ENCODE assay signal across 1 cellular context in genomic region chr12:6613776-6614512, GRCh38.
TF ChIP-seq lines count a peak whose summit lies in the region.

No MANE protein-coding gene starts in this region.

TF ChIP-seq in HEK293, 187 proteins besides CTCF, POLR2A, EP300 and RAD21 (continued from another document and continues in another):
- TF ChIP-seq ZNF704 (tag by site-specific recombination; IDR thresholded peaks at IDR 0.05) (no peak), ZNF629 (tag by site-specific recombination; IDR thresholded peaks at IDR 0.05) (0 out of 2 replicates have a peak, but pooled peaks have one; percentile 39), ZNF654 (tag by site-specific recombination; IDR thresholded peaks at IDR 0.05; ENCODE audit: low read depth) (no peak), ZNF184 (tag by site-specific recombination; IDR thresholded peaks at IDR 0.05) (no peak), ZNF350 (tag by site-specific recombination; IDR thresholded peaks at IDR 0.05) (no peak), ZNF747 (tag by site-specific recombination; IDR thresholded peaks at IDR 0.05) (no peak), ZNF510 (tag by site-specific recombination; IDR thresholded peaks at IDR 0.05; ENCODE audit: insufficient replicate concordance) (no peak), ZNF624 (tag by site-specific recombination; IDR thresholded peaks at IDR 0.05) (no peak), ZNF26 (tag by site-specific recombination; IDR thresholded peaks at IDR 0.05) (no peak), ZNF776 (tag by site-specific recombination; IDR thresholded peaks at IDR 0.05; ENCODE audit: borderline replicate concordance) (no peak), ZBTB1 (tag by site-specific recombination; IDR thresholded peaks at IDR 0.05) (no peak), ZSCAN16 (tag by site-specific recombination; IDR thresholded peaks at IDR 0.05) (no peak), ZNF658 (tag by site-specific recombination; IDR thresholded peaks at IDR 0.05) (no peak), BCL11B (tag by site-specific recombination; IDR thresholded peaks at IDR 0.05; ENCODE audit: low read depth) (peak; percentile 76; the same call in 1 of the 2 replicates), ZNF394 (tag by site-specific recombination; IDR thresholded peaks at IDR 0.05; ENCODE audit: borderline replicate concordance) (0 out of 2 replicates have a peak, but pooled peaks have one; percentile 38), ZNF341 (tag by site-specific recombination; IDR thresholded peaks at IDR 0.05; ENCODE audit: low read depth) (peak; percentile 98), ZNF843 (tag by site-specific recombination; IDR thresholded peaks at IDR 0.05) (peak; percentile 62), ZNF391 (tag by site-specific recombination; IDR thresholded peaks at IDR 0.05; ENCODE audit: borderline replicate concordance, low read depth) (no peak), ZNF529 (tag by site-specific recombination; IDR thresholded peaks at IDR 0.05; ENCODE audit: insufficient replicate concordance) (no peak), ZBTB20 (tag by site-specific recombination; IDR thresholded peaks at IDR 0.05) (peak; percentile 86), ZSCAN23 (tag by site-specific recombination; IDR thresholded peaks at IDR 0.05) (peak; percentile 20; the same call in 1 of the 2 replicates), ZNF521 (tag by site-specific recombination; IDR thresholded peaks at IDR 0.05) (no peak), ZNF133 (tag by site-specific recombination; IDR thresholded peaks at IDR 0.05) (no peak), ZNF335 (tag by site-specific recombination; conservative IDR thresholded peaks at IDR 0.05) (peak; percentile 66; the same call in 1 of the 2 replicates), ZFP41 (tag by site-specific recombination; IDR thresholded peaks at IDR 0.05; ENCODE audit: borderline replicate concordance) (no peak), GLI4 (tag by site-specific recombination; IDR thresholded peaks at IDR 0.05) (no peak), SP3 (tag by site-specific recombination; IDR thresholded peaks at IDR 0.05) (peak; percentile 85), REPIN1 (tag by site-specific recombination; IDR thresholded peaks at IDR 0.05; ENCODE audit: low read depth) (no peak), GLIS1 (tag by site-specific recombination; IDR thresholded peaks at IDR 0.05) (peak; percentile 92), ZNF473 (tag by site-specific recombination; IDR thresholded peaks at IDR 0.05) (no peak), YY2 (tag by site-specific recombination; IDR thresholded peaks at IDR 0.05) (no peak), ZNF792 (tag by site-specific recombination; IDR thresholded peaks at IDR 0.05) (no peak; the same call in 1 of the 2 replicates), GLIS2 (tag by site-specific recombination; IDR thresholded peaks at IDR 0.05) (peak; percentile 98), ZNF175 (tag by site-specific recombination; IDR thresholded peaks at IDR 0.05) (no peak), ZNF791 (tag by site-specific recombination; IDR thresholded peaks at IDR 0.05) (no peak), RBAK (tag by site-specific recombination; IDR thresholded peaks at IDR 0.05) (no peak), ZNF626 (tag by site-specific recombination; IDR thresholded peaks at IDR 0.05) (no peak), KLF10 (tag by site-specific recombination; IDR thresholded peaks at IDR 0.05) (no peak), ZNF549 (tag by site-specific recombination; IDR thresholded peaks at IDR 0.05) (no peak)
- TF ChIP-seq, protein P1, sequence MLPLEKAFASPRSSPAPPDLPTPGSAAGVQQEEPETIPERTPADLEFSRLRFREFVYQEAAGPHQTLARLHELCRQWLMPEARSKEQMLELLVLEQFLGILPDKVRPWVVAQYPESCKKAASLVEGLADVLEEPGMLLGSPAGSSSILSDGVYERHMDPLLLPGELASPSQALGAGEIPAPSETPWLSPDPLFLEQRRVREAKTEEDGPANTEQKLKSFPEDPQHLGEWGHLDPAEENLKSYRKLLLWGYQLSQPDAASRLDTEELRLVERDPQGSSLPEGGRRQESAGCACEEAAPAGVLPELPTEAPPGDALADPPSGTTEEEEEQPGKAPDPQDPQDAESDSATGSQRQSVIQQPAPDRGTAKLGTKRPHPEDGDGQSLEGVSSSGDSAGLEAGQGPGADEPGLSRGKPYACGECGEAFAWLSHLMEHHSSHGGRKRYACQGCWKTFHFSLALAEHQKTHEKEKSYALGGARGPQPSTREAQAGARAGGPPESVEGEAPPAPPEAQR (tag by site-specific recombination; IDR thresholded peaks at IDR 0.05): no peak
- TF ChIP-seq, protein P2, sequence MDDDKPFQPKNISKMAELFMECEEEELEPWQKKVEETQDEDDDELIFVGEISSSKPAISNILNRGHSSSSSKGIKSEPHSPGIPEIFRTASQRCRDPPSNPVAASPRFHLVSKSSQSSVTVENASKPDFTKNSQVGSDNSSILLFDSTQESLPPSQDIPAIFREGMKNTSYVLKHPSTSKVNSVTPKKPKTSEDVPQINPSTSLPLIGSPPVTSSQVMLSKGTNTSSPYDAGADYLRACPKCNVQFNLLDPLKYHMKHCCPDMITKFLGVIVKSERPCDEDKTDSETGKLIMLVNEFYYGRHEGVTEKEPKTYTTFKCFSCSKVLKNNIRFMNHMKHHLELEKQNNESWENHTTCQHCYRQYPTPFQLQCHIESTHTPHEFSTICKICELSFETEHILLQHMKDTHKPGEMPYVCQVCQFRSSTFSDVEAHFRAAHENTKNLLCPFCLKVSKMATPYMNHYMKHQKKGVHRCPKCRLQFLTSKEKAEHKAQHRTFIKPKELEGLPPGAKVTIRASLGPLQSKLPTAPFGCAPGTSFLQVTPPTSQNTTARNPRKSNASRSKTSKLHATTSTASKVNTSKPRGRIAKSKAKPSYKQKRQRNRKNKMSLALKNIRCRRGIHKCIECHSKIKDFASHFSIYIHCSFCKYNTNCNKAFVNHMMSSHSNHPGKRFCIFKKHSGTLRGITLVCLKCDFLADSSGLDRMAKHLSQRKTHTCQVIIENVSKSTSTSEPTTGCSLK (tag by site-specific recombination; IDR thresholded peaks at IDR 0.05): no peak
- TF ChIP-seq, protein P3, sequence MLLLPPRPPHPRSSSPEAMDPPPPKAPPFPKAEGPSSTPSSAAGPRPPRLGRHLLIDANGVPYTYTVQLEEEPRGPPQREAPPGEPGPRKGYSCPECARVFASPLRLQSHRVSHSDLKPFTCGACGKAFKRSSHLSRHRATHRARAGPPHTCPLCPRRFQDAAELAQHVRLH (tag by site-specific recombination; IDR thresholded peaks at IDR 0.05): peak; percentile 44; the same call in 1 of the 2 replicates
- TF ChIP-seq, protein P4, sequence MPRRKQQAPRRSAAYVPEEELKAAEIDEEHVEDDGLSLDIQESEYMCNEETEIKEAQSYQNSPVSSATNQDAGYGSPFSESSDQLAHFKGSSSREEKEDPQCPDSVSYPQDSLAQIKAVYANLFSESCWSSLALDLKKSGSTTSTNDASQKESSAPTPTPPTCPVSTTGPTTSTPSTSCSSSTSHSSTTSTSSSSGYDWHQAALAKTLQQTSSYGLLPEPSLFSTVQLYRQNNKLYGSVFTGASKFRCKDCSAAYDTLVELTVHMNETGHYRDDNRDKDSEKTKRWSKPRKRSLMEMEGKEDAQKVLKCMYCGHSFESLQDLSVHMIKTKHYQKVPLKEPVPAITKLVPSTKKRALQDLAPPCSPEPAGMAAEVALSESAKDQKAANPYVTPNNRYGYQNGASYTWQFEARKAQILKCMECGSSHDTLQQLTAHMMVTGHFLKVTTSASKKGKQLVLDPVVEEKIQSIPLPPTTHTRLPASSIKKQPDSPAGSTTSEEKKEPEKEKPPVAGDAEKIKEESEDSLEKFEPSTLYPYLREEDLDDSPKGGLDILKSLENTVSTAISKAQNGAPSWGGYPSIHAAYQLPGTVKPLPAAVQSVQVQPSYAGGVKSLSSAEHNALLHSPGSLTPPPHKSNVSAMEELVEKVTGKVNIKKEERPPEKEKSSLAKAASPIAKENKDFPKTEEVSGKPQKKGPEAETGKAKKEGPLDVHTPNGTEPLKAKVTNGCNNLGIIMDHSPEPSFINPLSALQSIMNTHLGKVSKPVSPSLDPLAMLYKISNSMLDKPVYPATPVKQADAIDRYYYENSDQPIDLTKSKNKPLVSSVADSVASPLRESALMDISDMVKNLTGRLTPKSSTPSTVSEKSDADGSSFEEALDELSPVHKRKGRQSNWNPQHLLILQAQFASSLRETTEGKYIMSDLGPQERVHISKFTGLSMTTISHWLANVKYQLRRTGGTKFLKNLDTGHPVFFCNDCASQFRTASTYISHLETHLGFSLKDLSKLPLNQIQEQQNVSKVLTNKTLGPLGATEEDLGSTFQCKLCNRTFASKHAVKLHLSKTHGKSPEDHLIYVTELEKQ (tag by site-specific recombination; IDR thresholded peaks at IDR 0.05; ENCODE audit: borderline replicate concordance): peak; percentile 20; the same call in 1 of the 2 replicates
- TF ChIP-seq, protein P5, sequence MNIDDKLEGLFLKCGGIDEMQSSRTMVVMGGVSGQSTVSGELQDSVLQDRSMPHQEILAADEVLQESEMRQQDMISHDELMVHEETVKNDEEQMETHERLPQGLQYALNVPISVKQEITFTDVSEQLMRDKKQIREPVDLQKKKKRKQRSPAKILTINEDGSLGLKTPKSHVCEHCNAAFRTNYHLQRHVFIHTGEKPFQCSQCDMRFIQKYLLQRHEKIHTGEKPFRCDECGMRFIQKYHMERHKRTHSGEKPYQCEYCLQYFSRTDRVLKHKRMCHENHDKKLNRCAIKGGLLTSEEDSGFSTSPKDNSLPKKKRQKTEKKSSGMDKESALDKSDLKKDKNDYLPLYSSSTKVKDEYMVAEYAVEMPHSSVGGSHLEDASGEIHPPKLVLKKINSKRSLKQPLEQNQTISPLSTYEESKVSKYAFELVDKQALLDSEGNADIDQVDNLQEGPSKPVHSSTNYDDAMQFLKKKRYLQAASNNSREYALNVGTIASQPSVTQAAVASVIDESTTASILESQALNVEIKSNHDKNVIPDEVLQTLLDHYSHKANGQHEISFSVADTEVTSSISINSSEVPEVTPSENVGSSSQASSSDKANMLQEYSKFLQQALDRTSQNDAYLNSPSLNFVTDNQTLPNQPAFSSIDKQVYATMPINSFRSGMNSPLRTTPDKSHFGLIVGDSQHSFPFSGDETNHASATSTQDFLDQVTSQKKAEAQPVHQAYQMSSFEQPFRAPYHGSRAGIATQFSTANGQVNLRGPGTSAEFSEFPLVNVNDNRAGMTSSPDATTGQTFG (tag by site-specific recombination; IDR thresholded peaks at IDR 0.05; ENCODE audit: borderline replicate concordance): no peak
- TF ChIP-seq, protein P6, sequence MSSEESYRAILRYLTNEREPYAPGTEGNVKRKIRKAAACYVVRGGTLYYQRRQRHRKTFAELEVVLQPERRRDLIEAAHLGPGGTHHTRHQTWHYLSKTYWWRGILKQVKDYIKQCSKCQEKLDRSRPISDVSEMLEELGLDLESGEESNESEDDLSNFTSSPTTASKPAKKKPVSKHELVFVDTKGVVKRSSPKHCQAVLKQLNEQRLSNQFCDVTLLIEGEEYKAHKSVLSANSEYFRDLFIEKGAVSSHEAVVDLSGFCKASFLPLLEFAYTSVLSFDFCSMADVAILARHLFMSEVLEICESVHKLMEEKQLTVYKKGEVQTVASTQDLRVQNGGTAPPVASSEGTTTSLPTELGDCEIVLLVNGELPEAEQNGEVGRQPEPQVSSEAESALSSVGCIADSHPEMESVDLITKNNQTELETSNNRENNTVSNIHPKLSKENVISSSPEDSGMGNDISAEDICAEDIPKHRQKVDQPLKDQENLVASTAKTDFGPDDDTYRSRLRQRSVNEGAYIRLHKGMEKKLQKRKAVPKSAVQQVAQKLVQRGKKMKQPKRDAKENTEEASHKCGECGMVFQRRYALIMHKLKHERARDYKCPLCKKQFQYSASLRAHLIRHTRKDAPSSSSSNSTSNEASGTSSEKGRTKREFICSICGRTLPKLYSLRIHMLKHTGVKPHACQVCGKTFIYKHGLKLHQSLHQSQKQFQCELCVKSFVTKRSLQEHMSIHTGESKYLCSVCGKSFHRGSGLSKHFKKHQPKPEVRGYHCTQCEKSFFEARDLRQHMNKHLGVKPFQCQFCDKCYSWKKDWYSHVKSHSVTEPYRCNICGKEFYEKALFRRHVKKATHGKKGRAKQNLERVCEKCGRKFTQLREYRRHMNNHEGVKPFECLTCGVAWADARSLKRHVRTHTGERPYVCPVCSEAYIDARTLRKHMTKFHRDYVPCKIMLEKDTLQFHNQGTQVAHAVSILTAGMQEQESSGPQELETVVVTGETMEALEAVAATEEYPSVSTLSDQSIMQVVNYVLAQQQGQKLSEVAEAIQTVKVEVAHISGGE (tag by site-specific recombination; conservative IDR thresholded peaks at IDR 0.05; ENCODE audit: low read depth): peak; percentile 44; the same call in 1 of the 2 replicates
- TF ChIP-seq, protein P7, sequence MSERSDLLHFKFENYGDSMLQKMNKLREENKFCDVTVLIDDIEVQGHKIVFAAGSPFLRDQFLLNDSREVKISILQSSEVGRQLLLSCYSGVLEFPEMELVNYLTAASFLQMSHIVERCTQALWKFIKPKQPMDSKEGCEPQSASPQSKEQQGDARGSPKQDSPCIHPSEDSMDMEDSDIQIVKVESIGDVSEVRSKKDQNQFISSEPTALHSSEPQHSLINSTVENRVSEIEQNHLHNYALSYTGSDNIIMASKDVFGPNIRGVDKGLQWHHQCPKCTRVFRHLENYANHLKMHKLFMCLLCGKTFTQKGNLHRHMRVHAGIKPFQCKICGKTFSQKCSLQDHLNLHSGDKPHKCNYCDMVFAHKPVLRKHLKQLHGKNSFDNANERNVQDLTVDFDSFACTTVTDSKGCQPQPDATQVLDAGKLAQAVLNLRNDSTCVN (tag by site-specific recombination; optimal IDR thresholded peaks at IDR 0.05): peak; percentile 16
- TF ChIP-seq, protein P8, sequence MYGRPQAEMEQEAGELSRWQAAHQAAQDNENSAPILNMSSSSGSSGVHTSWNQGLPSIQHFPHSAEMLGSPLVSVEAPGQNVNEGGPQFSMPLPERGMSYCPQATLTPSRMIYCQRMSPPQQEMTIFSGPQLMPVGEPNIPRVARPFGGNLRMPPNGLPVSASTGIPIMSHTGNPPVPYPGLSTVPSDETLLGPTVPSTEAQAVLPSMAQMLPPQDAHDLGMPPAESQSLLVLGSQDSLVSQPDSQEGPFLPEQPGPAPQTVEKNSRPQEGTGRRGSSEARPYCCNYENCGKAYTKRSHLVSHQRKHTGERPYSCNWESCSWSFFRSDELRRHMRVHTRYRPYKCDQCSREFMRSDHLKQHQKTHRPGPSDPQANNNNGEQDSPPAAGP (tag by site-specific recombination; IDR thresholded peaks at IDR 0.05): peak; percentile 60; the same call in 1 of the 2 replicates
